20 cellular contexts compared by ENCODE assay signal in the genomic region with DNA sequence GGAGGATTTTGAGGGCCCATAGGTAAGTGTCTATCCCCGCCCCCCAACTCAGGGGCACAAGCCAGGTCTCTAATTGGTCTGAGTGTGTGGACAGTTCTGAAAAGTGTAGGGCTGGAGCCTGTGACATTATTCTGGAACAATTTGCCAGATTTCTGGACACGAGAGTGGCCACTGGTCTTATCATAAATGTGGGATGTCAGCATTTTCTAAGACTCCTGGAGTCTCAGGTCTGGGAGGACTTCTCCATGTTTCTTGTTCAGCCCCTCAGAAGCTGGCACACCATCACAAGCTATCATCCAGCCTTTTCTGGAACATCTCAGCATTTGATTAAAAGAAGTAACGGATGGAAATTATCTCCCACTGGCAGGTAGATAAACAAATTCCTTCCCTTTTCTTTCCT.
DNase-seq lines count a peak whose midpoint lies in the region; ATAC-seq, FAIRE-seq and TF ChIP-seq lines count a peak whose summit lies in the region.
"Had no signal": no experiment of that assay in that cellular context is flagged by ENCODE, and none has a peak within 500 bp of the region (broad histone marks: within the 10 kb centered on the region; RNA-seq: fewer than 3 reads in every experiment).

No MANE protein-coding gene starts in this region.

- H2AFZ ChIP-seq in HepG2 (ENCODE audit: low read length) (no peak overlapping the region), neural progenitor cell (replicated peaks) (no peak overlapping the region)

- CTCF ChIA-PET in HepG2 (lab: Yijun Ruan, JAX; ENCODE audit: low intra/inter-chr PET ratio, low total read pairs) = no interaction called here

- WGBS in HepG2 (ENCODE audit: low lambda C conversion rate) = 38% methylated on average over 1 of the region's 3 CpGs
- WGBS in right lobe of liver (ENCODE audit: insufficient coverage, low coverage, low lambda C conversion rate, missing lambda C conversion rate) = 52% methylated on average over 2 of the region's 3 CpGs

- DNase-seq in HepG2 (ENCODE audit: low spot score) = no peak
- DNase-seq in right lobe of liver = no peak
- DNase-seq in activated T-helper 2 cell treated with anti-CD3 and anti-CD28 coated beads, Interferon-gamma antibody, Interleukin-2, Interleukin-4, amounts not matched to agents 10 μg/mL and 5 μg/mL and 100 μg/mL, durations not matched to agents 14 hours and 24 hours and 36 hours (ENCODE audit: low spot score) = no peak
- DNase-seq in neural progenitor cell (ENCODE audit: low spot score) = no peak
- no peak for DNase-seq in D721Med (ENCODE audit: insufficient read length, low spot score)
- no peak for DNase-seq in foreskin melanocyte
- DNase-seq: ACHN; BE2C; C1 segment of cervical spinal cord; CD4-positive, alpha-beta memory T cell; CD4-positive, CD25-positive, alpha-beta regulatory T cell; CD8-positive, alpha-beta memory T cell; COR-L47; DMS79 treated with DMSO at 0.1 percent for 48 hours; GF-D8 had no signal

- peaks cover 6% of the 10 kb centered on the region for H3F3A ChIP-seq in neural progenitor cell (ENCODE audit: low read depth)

- H3K36me3 ChIP-seq in HepG2 (replicated peaks in 1 of 2; ENCODE audit: control insufficient read depth in 1 of 2, insufficient read depth in 2 of 2, low read length in 2 of 2) = no peaks in the 10 kb centered on the region
- no peaks in the 10 kb centered on the region for H3K36me3 ChIP-seq in right lobe of liver
- no peaks in the 10 kb centered on the region for H3K36me3 ChIP-seq in neural progenitor cell
- H3K36me3 ChIP-seq: BE2C, BLaER1 had no signal

- H3K79me2 ChIP-seq in HepG2 (ENCODE audit: insufficient read depth, low read length) (no peaks in the 10 kb centered on the region), neural progenitor cell (ENCODE audit: low read depth) (no peaks in the 10 kb centered on the region)

- H3K9me3 Mint-ChIP-seq in activated T-helper 2 cell treated with anti-CD3 and anti-CD28 coated beads, Interferon-gamma antibody, Interleukin-2, Interleukin-4, amounts not matched to agents 10 μg/mL and 5 μg/mL and 100 μg/mL, durations not matched to agents 14 hours and 24 hours and 36 hours = no peaks in the 10 kb centered on the region
- H3K9me3 Mint-ChIP-seq in neural progenitor cell = no peaks in the 10 kb centered on the region
- H3K9me3 Mint-ChIP-seq: CD14-positive monocyte; CD8-positive, alpha-beta memory T cell had no signal

- H3K27me3 ChIP-seq in HepG2 (ENCODE audit: control insufficient read depth in 1 of 2, insufficient read depth in 2 of 2, low read length in 2 of 2) (peaks cover 0 to 25% of the 10 kb centered on the region in 2 experiments; a peak in 2 of 5 replicates), right lobe of liver (no peaks in the 10 kb centered on the region), neural progenitor cell (no peaks in the 10 kb centered on the region)
- H3K27me3 ChIP-seq: BE2C, BLaER1 had no signal

- TF ChIP-seq CTCF in HepG2 (CRISPR knock-in tag; IDR thresholded peaks at IDR 0.05) (no peak), right lobe of liver (IDR thresholded peaks at IDR 0.05) (no peak), neural progenitor cell (IDR thresholded peaks at IDR 0.05) (no peak), D721Med (IDR thresholded peaks at IDR 0.05; ENCODE audit: insufficient read depth, missing control alignments) (no peak)

- H3K4me3 ChIP-seq in HepG2 (replicated peaks in 1 of 3; ENCODE audit: insufficient read depth in 1 of 3, low read depth in 2 of 3, low read length in 3 of 3) (no peak overlapping the region), right lobe of liver (no peak overlapping the region), neural progenitor cell (no peak overlapping the region)
- H3K4me3 ChIP-seq: BLaER1 had no signal

- POLR2A ChIA-PET in HepG2 (lab: Yijun Ruan, JAX) = no interaction called here

- TF ChIP-seq RAD21 in HepG2 (CRISPR knock-in tag; IDR thresholded peaks at IDR 0.05) = no peak

- H3K27ac Mint-ChIP-seq in activated T-helper 2 cell treated with anti-CD3 and anti-CD28 coated beads, Interferon-gamma antibody, Interleukin-2, Interleukin-4, amounts not matched to agents 10 μg/mL and 5 μg/mL and 100 μg/mL, durations not matched to agents 14 hours and 24 hours and 36 hours = no peak overlapping the region
- peak overlapping the region; percentile 92 for H3K27ac Mint-ChIP-seq in neural progenitor cell
- H3K27ac Mint-ChIP-seq: CD14-positive monocyte; CD4-positive, CD25-positive, alpha-beta regulatory T cell; CD8-positive, alpha-beta memory T cell had no signal

- peak overlapping the region; percentile 19 for H3K4me3 Mint-ChIP-seq in activated T-helper 2 cell treated with anti-CD3 and anti-CD28 coated beads, Interferon-gamma antibody, Interleukin-2, Interleukin-4, amounts not matched to agents 10 μg/mL and 5 μg/mL and 100 μg/mL, durations not matched to agents 14 hours and 24 hours and 36 hours (ENCODE audit: low read depth)
- H3K4me3 Mint-ChIP-seq in neural progenitor cell = no peak overlapping the region
- H3K4me3 Mint-ChIP-seq: CD14-positive monocyte; CD4-positive, alpha-beta memory T cell; CD4-positive, CD25-positive, alpha-beta regulatory T cell; CD8-positive, alpha-beta memory T cell had no signal

- in situ Hi-C loops in HepG2 (cut with HindIII; ENCODE audit: extremely low pct_ligation_motif_present, low pct_unique_long_range_greater_than_20kb) = no loop called here

- TF ChIP-seq POLR2A in HepG2 (IDR thresholded peaks at IDR 0.05; ENCODE audit: insufficient read depth in 1 of 2, low read depth in 2 of 2, low read length in 2 of 2) (no peak), right lobe of liver (IDR thresholded peaks at IDR 0.05) (no peak)

- H3K4me1 ChIP-seq in HepG2 (ENCODE audit: insufficient read depth, low read length) (0 out of 2 replicates have a peak, but pooled peaks cover 4% of the 10 kb centered on the region), right lobe of liver (peaks cover 0 to 8% (median 3%) of the 10 kb centered on the region in 4 donors), neural progenitor cell (peaks cover 18% of the 10 kb centered on the region)
- H3K4me1 ChIP-seq: BE2C had no signal

- no peak overlapping the region for H3K27ac ChIP-seq in HepG2 (ENCODE audit: extremely low read length, insufficient read depth, low read length)
- H3K27ac ChIP-seq in right lobe of liver = no peak overlapping the region
- H3K27ac ChIP-seq in neural progenitor cell = no peak overlapping the region
- H3K27ac ChIP-seq: 22Rv1, BLaER1 had no signal

- intact Hi-C loops in HepG2 (cut with micrococcal nuclease; ENCODE audit: unreplicated experiment) = no loop called here
- intact Hi-C loops in right lobe of liver (cut with DNase I) = no loop called here
- intact Hi-C loops in activated T-helper 2 cell treated with anti-CD3 and anti-CD28 coated beads, Interferon-gamma antibody, Interleukin-2, Interleukin-4, amounts not matched to agents 10 μg/mL and 5 μg/mL and 100 μg/mL, durations not matched to agents 14 hours and 24 hours and 36 hours (cut with micrococcal nuclease) = no loop called here

- H3K27me3 Mint-ChIP-seq in activated T-helper 2 cell treated with anti-CD3 and anti-CD28 coated beads, Interferon-gamma antibody, Interleukin-2, Interleukin-4, amounts not matched to agents 10 μg/mL and 5 μg/mL and 100 μg/mL, durations not matched to agents 14 hours and 24 hours and 36 hours (ENCODE audit: low read depth) = peaks cover 21% of the 10 kb centered on the region
- peaks cover 6% of the 10 kb centered on the region for H3K27me3 Mint-ChIP-seq in neural progenitor cell (ENCODE audit: insufficient read depth, low read depth)

- ATAC-seq in HepG2 (no peak), right lobe of liver (no peak)

- peaks cover 36% of the 10 kb centered on the region for H3K4me1 Mint-ChIP-seq in activated T-helper 2 cell treated with anti-CD3 and anti-CD28 coated beads, Interferon-gamma antibody, Interleukin-2, Interleukin-4, amounts not matched to agents 10 μg/mL and 5 μg/mL and 100 μg/mL, durations not matched to agents 14 hours and 24 hours and 36 hours (ENCODE audit: low read depth)
- peaks cover 22% of the 10 kb centered on the region for H3K4me1 Mint-ChIP-seq in neural progenitor cell

- no peak for FAIRE-seq in HepG2 (lab: Jason Lieb, UNC)
- no peak for FAIRE-seq in D721Med (lab: Jason Lieb, UNC)
- FAIRE-seq: G401.6, GM19239 had no signal

- no peaks in the 10 kb centered on the region for H3K36me3 Mint-ChIP-seq in activated T-helper 2 cell treated with anti-CD3 and anti-CD28 coated beads, Interferon-gamma antibody, Interleukin-2, Interleukin-4, amounts not matched to agents 10 μg/mL and 5 μg/mL and 100 μg/mL, durations not matched to agents 14 hours and 24 hours and 36 hours (ENCODE audit: low read depth)
- H3K36me3 Mint-ChIP-seq in neural progenitor cell = no peaks in the 10 kb centered on the region
- H3K36me3 Mint-ChIP-seq: CD14-positive monocyte; CD4-positive, alpha-beta memory T cell; CD4-positive, CD25-positive, alpha-beta regulatory T cell; CD8-positive, alpha-beta memory T cell had no signal

- H3K4me2 ChIP-seq in HepG2 (ENCODE audit: low read depth, low read length) = no peak overlapping the region
- H3K4me2 ChIP-seq in neural progenitor cell = no peak overlapping the region
- H3K4me2 ChIP-seq: BLaER1 had no signal

- H3K9me3 ChIP-seq in HepG2 (ENCODE audit: low read length) (no peaks in the 10 kb centered on the region), right lobe of liver (no peaks in the 10 kb centered on the region), neural progenitor cell (ENCODE audit: low read depth) (no peaks in the 10 kb centered on the region)
- H3K9me3 ChIP-seq: BE2C, BLaER1 had no signal

- no peaks in the 10 kb centered on the region for H4K20me1 ChIP-seq in HepG2 (ENCODE audit: insufficient read depth, low read length)
- no peaks in the 10 kb centered on the region for H4K20me1 ChIP-seq in neural progenitor cell (ENCODE audit: low read depth)
- H4K20me1 ChIP-seq: BLaER1 had no signal

- BruUV-seq in HepG2 (replicated peaks; lab: Mats Ljungman, UMichigan) = no TSS peak

- H3K9ac ChIP-seq in HepG2 (ENCODE audit: insufficient read depth, low read depth, low read length) (no peak overlapping the region), neural progenitor cell (no peak overlapping the region)
- H3K9ac ChIP-seq: BLaER1 had no signal

- TF ChIP-seq EP300 in HepG2 (IDR thresholded peaks at IDR 0.05; ENCODE audit: low read depth in 2 of 2, low read length in 2 of 2) = no peak
- TF ChIP-seq EP300 in HepG2 (CRISPR knock-in tag; IDR thresholded peaks at IDR 0.05; ENCODE audit: borderline replicate concordance) = no peak

TF ChIP-seq in HepG2, 621 proteins besides CTCF, POLR2A, EP300 and RAD21:
- TF ChIP-seq ZNF143 (CRISPR knock-in tag; IDR thresholded peaks at IDR 0.05) = no peak
- TF ChIP-seq MAFK (conservative IDR thresholded peaks at IDR 0.05 in 1 of 2, IDR thresholded peaks at IDR 0.05 in 1 of 2; ENCODE audit: low read length in 2 of 2) = peak; percentile 61 to 66
